Comparison of ENCODE assay signal across 1 cellular context in genomic region chr2:223969856-223970255, GRCh38.
TF ChIP-seq lines count a peak whose summit lies in the region.

No MANE protein-coding gene starts in this region.

TF ChIP-seq in HepG2, 621 proteins besides CTCF, POLR2A, EP300 and RAD21:
- TF ChIP-seq MNT (IDR thresholded peaks at IDR 0.05) = peak; percentile 46; the same call in 1 of the 2 replicates
- TF ChIP-seq SOX5 (CRISPR knock-in tag; IDR thresholded peaks at IDR 0.05; ENCODE audit: borderline replicate concordance) = no peak
- TF ChIP-seq ZNF44 (CRISPR knock-in tag; IDR thresholded peaks at IDR 0.05) = no peak
- TF ChIP-seq GABPB1 (CRISPR knock-in tag; IDR thresholded peaks at IDR 0.05) = no peak
- TF ChIP-seq, protein P1, sequence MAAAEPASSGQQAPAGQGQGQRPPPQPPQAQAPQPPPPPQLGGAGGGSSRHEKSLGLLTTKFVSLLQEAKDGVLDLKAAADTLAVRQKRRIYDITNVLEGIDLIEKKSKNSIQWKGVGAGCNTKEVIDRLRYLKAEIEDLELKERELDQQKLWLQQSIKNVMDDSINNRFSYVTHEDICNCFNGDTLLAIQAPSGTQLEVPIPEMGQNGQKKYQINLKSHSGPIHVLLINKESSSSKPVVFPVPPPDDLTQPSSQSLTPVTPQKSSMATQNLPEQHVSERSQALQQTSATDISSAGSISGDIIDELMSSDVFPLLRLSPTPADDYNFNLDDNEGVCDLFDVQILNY (CRISPR knock-in tag; conservative IDR thresholded peaks at IDR 0.05) = no peak
